In the genomic region with DNA sequence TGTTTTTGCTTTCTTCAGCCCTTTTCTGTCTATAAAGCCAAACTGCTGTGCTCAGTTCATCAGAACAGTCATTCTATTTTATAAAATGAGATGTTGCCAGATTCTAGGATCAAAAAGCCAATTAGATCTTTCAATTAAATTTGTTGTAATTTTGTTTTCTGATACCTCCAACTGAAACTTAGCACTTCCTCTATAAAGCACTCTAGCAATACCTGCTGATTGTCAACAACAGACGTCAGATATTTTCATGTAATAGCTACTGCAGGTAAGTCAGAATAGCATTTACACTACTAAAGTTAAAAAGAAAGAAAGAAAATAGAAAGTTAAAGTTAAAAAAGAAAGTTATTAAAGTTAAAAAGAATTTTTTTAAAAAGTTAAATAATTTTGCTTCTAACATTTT, we compare ENCODE assay signal across 1 cellular context.
TF ChIP-seq lines count a peak whose summit lies in the region.

No MANE protein-coding gene starts in this region.

TF ChIP-seq in GM12878, 131 proteins besides CTCF, POLR2A, EP300 and RAD21:
- TF ChIP-seq SPI1 (IDR thresholded peaks at IDR 0.05; ENCODE audit: borderline replicate concordance, insufficient read depth, low read depth, low read length) (peak; percentile 69; the same call in 1 of the 2 replicates), SKIL (IDR thresholded peaks at IDR 0.05; ENCODE audit: low read depth, poor library complexity, severe bottlenecking) (no peak), ZBTB11 (CRISPR knock-in tag; IDR thresholded peaks at IDR 0.05) (no peak), PAX5 (IDR thresholded peaks at IDR 0.05; ENCODE audit: borderline replicate concordance, low read depth, low read length) (no peak), GATAD2B (conservative IDR thresholded peaks at IDR 0.05; ENCODE audit: low read depth) (no peak), PML (IDR thresholded peaks at IDR 0.05; ENCODE audit: low read length) (no peak), MYC (IDR thresholded peaks at IDR 0.05; ENCODE audit: insufficient read depth, insufficient read length, insufficient replicate concordance, low read length, severe bottlenecking) (no peak), ETV6 (conservative IDR thresholded peaks at IDR 0.05 in 1 of 2, IDR thresholded peaks at IDR 0.05 in 1 of 2; ENCODE audit: borderline replicate concordance in 1 of 2, low read depth in 1 of 2) (no peak)
- TF ChIP-seq, protein P1, sequence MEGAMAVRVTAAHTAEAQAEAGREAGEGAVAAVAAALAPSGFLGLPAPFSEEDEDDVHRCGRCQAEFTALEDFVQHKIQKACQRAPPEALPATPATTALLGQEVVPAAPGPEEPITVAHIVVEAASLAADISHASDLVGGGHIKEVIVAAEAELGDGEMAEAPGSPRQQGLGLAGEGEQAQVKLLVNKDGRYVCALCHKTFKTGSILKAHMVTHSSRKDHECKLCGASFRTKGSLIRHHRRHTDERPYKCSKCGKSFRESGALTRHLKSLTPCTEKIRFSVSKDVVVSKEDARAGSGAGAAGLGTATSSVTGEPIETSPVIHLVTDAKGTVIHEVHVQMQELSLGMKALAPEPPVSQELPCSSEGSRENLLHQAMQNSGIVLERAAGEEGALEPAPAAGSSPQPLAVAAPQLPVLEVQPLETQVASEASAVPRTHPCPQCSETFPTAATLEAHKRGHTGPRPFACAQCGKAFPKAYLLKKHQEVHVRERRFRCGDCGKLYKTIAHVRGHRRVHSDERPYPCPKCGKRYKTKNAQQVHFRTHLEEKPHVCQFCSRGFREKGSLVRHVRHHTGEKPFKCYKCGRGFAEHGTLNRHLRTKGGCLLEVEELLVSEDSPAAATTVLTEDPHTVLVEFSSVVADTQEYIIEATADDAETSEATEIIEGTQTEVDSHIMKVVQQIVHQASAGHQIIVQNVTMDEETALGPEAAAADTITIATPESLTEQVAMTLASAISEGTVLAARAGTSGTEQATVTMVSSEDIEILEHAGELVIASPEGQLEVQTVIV (IDR thresholded peaks at IDR 0.05; ENCODE audit: borderline replicate concordance, partially characterized antibody): no peak
